16 cellular contexts compared by ENCODE assay signal in genomic region chr15:70151441-70151840, GRCh38. TPM values are rescaled to one million over a fixed set of nuclear protein-coding genes. Genes with fewer than 3 reads are reported as not detected.
A peak's percentile ranks its signal among the peaks of the same experiment; 100 is the strongest.
DNase-seq lines count a peak whose midpoint lies in the region; ATAC-seq, FAIRE-seq and TF ChIP-seq lines count a peak whose summit lies in the region.
"Had no signal": no experiment of that assay in that cellular context is flagged by ENCODE, and none has a peak within 500 bp of the region (broad histone marks: within the 10 kb centered on the region; RNA-seq: fewer than 3 reads in every experiment).

No MANE protein-coding gene starts in this region.

- no peak overlapping the region for H3K4me3 Mint-ChIP-seq in activated T-cell treated with anti-CD3 and anti-CD28 coated beads, Interleukin-2, amount 50 U/mL, for 72 hours
- H3K4me3 Mint-ChIP-seq: B cell; CD8-positive, alpha-beta T cell had no signal

- FAIRE-seq in small intestine (lab: Jason Lieb, UNC) = no peak
- FAIRE-seq: RCC 7860 had no signal

- no peak overlapping the region for H3K4me3 ChIP-seq in HEK293 (ENCODE audit: low read depth, low read length)
- no peak overlapping the region for H3K4me3 ChIP-seq in muscle layer of duodenum (ENCODE audit: low read depth in 1 of 2, low read length in 2 of 2)
- H3K4me3 ChIP-seq in small intestine (ENCODE audit: low read depth in 1 of 2, low read length in 2 of 2) = no peak overlapping the region
- no peak overlapping the region for H3K4me3 ChIP-seq in mucosa of descending colon
- H3K4me3 ChIP-seq: SK-N-MC had no signal

- H3K9me3 ChIP-seq in HEK293 (ENCODE audit: control insufficient read depth, insufficient read depth, low read depth, low read length) = no peaks in the 10 kb centered on the region
- no peaks in the 10 kb centered on the region for H3K9me3 ChIP-seq in muscle layer of duodenum (ENCODE audit: control insufficient read depth in 1 of 2, low read length in 2 of 2)
- H3K9me3 ChIP-seq in small intestine (ENCODE audit: control insufficient read depth, low read depth) = no peaks in the 10 kb centered on the region
- H3K9me3 ChIP-seq in mucosa of descending colon = no peaks in the 10 kb centered on the region

- no peaks in the 10 kb centered on the region for H3K36me3 Mint-ChIP-seq in activated T-cell treated with anti-CD3 and anti-CD28 coated beads, Interleukin-2, amount 50 U/mL, for 72 hours (ENCODE audit: insufficient read depth in 2 of 2)
- H3K36me3 Mint-ChIP-seq: CD8-positive, alpha-beta T cell had no signal

- ATAC-seq in mucosa of descending colon = no peak
- ATAC-seq in activated T-cell treated with anti-CD3 and anti-CD28 coated beads, Interleukin-2, amount 50 U/mL, for 72 hours (replicated peaks in 1 of 2) = no peak
- ATAC-seq: CD8-positive, alpha-beta T cell had no signal

- CTCF ChIA-PET in HEK293 (lab: Yijun Ruan, JAX) = interaction anchor here (0.5 to 2.3 kb wide), 7 partner anchors 8 to 405 kb away, joined by 3 to 9 read pairs (median 3); no protein-coding TSS in a partner anchor

- H3K27ac Mint-ChIP-seq in activated T-cell treated with anti-CD3 and anti-CD28 coated beads, Interleukin-2, amount 50 U/mL, for 72 hours = no peak overlapping the region
- H3K27ac Mint-ChIP-seq: B cell; CD8-positive, alpha-beta T cell had no signal

- H3K27ac ChIP-seq in HEK293 (ENCODE audit: extremely low read depth, low read depth, low read length) (peak overlapping the region; percentile 33; the same call in 1 of the 2 replicates), VCaP (peak overlapping the region; percentile 41; the same call in 1 of the 2 replicates), muscle layer of duodenum (ENCODE audit: low read length) (peak overlapping the region; percentile 22), small intestine (ENCODE audit: low read depth in 1 of 2, low read length in 1 of 2) (peak overlapping the region in 1 of 2 donors; percentile 81)
- H3K27ac ChIP-seq: SK-N-MC had no signal

- peaks cover 37% of the 10 kb centered on the region for H3K27me3 Mint-ChIP-seq in activated T-cell treated with anti-CD3 and anti-CD28 coated beads, Interleukin-2, amount 50 U/mL, for 72 hours (ENCODE audit: low read depth)

- intact Hi-C loops in mucosa of descending colon (cut with DNase I, micrococcal nuclease) = no loop called here

- peak; percentile 82 for DNase-seq in small intestine
- no peak for DNase-seq in mucosa of descending colon
- DNase-seq in activated T-cell treated with anti-CD3 and anti-CD28 coated beads, Interleukin-2, amount 50 U/mL, for 72 hours = no peak
- no peak for DNase-seq in NCI-H82 (lab: John Stamatoyannopoulos, UW)
- DNase-seq in cortex of kidney (lab: John Stamatoyannopoulos, UW) = no peak
- DNase-seq: CD8-positive, alpha-beta T cell; HCEC 1CT; NCI-H1436; NCI-H2029 treated with DMSO at 0.1 percent for 48 hours; Right ventricle myocardium superior had no signal

- H3K9me3 Mint-ChIP-seq in activated T-cell treated with anti-CD3 and anti-CD28 coated beads, Interleukin-2, amount 50 U/mL, for 72 hours = no peaks in the 10 kb centered on the region
- H3K9me3 Mint-ChIP-seq: CD8-positive, alpha-beta T cell had no signal

- POLR2A ChIA-PET in HEK293 (lab: Yijun Ruan, JAX) = interaction anchor here (1.1 kb wide), 1 partner anchor 53 kb away, joined by 3 read pairs; the partner anchor contains the start of gene TLE3

- peaks cover 9% of the 10 kb centered on the region for H3K4me1 Mint-ChIP-seq in activated T-cell treated with anti-CD3 and anti-CD28 coated beads, Interleukin-2, amount 50 U/mL, for 72 hours (ENCODE audit: low read depth)

- H3K4me1 ChIP-seq in HEK293 (ENCODE audit: control insufficient read depth, insufficient read depth, low read length) (peaks cover 42% of the 10 kb centered on the region), muscle layer of duodenum (ENCODE audit: control insufficient read depth in 1 of 2, insufficient read depth in 2 of 2, low read length in 2 of 2) (peaks cover 14 to 35% of the 10 kb centered on the region in 2 donors), small intestine (ENCODE audit: control insufficient read depth in 2 of 2, insufficient read depth in 1 of 2, low read depth in 1 of 2, low read length in 1 of 2) (peaks cover 0 to 9% of the 10 kb centered on the region in 2 donors), mucosa of descending colon (ENCODE audit: low read depth) (no peaks in the 10 kb centered on the region)

- H3K27me3 ChIP-seq in muscle layer of duodenum (ENCODE audit: low read depth, low read length) = no peaks in the 10 kb centered on the region
- no peaks in the 10 kb centered on the region for H3K27me3 ChIP-seq in small intestine (ENCODE audit: control insufficient read depth in 2 of 2, insufficient read depth in 2 of 2, low read length in 2 of 2)

- no peaks in the 10 kb centered on the region for H3K36me3 ChIP-seq in HEK293 (ENCODE audit: control insufficient read depth in 2 of 2, insufficient read depth in 1 of 2, low read length in 2 of 2)
- H3K36me3 ChIP-seq in muscle layer of duodenum (ENCODE audit: control insufficient read depth in 1 of 2, insufficient read depth in 2 of 2, low read length in 2 of 2) = no peaks in the 10 kb centered on the region
- no peaks in the 10 kb centered on the region for H3K36me3 ChIP-seq in small intestine (ENCODE audit: control insufficient read depth in 2 of 2, insufficient read depth in 2 of 2, low read length in 2 of 2)
- H3K36me3 ChIP-seq in mucosa of descending colon (ENCODE audit: low read depth) = no peaks in the 10 kb centered on the region

- 23 to 63% (median 38%) methylated on average over 3 of the region's 3 CpGs for WGBS in small intestine, 3 donors

- TF ChIP-seq CTCF in HEK293 (tag by site-specific recombination; IDR thresholded peaks at IDR 0.05) (no peak), VCaP (conservative IDR thresholded peaks at IDR 0.05) (no peak), mucosa of descending colon (IDR thresholded peaks at IDR 0.05) (no peak)

TF ChIP-seq in HEK293, 187 proteins besides CTCF, POLR2A, EP300 and RAD21:
- TF ChIP-seq ZNF426 (tag by site-specific recombination; IDR thresholded peaks at IDR 0.05) (no peak), EGR2 (tag by site-specific recombination; IDR thresholded peaks at IDR 0.05; ENCODE audit: low read depth) (peak; percentile 81), ATF2 (tag by site-specific recombination; IDR thresholded peaks at IDR 0.05; ENCODE audit: low read depth) (peak; percentile 53; the same call in 1 of the 2 replicates), IKZF3 (tag by site-specific recombination; IDR thresholded peaks at IDR 0.05) (0 out of 2 replicates have a peak, but pooled peaks have one; percentile 4), ZFHX2 (tag by site-specific recombination; conservative IDR thresholded peaks at IDR 0.05) (peak; percentile 76), TRIM28 (IDR thresholded peaks at IDR 0.05; ENCODE audit: borderline replicate concordance, low read length) (0 out of 2 replicates have a peak, but pooled peaks have one; percentile 20), ZNF629 (tag by site-specific recombination; IDR thresholded peaks at IDR 0.05) (peak; percentile 67), ZNF2 (tag by site-specific recombination; IDR thresholded peaks at IDR 0.05) (no peak)

RNA-seq across cellular contexts. Expression of gene TLE3, which starts 53.7 kb away (rescaled TPM):
- polyA plus RNA-seq in small intestine = 10 to 100 TPM; 14.3 to 22.2 (median 14.6) TPM
- 100 to 1,000 TPM in 2 of 3 donors, 10 to 100 TPM in 1; 77.6 to 123 (median 103) TPM for total RNA-seq in mucosa of descending colon
- total RNA-seq in activated T-cell treated with anti-CD3 and anti-CD28 coated beads, Interleukin-2, amount 50 U/mL, for 72 hours = 100 to 1,000 TPM in 1 of 2 donors, 10 to 100 TPM in 1; 84.6 to 112 TPM
